ENCODE assay signal across 1 cellular context in the genomic region with DNA sequence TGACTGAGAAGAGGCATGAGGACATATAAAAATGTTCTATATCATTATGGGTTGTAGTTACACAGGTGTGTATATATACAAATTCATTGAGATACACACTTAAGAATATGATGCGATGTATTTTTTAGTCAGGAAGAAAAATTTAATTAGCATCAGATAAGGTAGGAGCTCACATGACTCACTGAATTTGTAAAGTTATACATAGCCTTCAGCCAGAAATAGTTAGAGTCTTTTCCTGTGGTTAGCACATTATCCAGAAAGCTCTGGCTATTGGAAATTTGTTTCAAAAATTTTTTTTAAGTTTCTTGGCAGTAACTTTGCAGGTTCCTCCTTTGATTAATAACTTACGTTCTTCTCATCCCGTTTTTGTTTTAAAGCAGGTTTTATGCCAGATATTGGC.
TF ChIP-seq lines count a peak whose summit lies in the region.

No MANE protein-coding gene starts in this region.

TF ChIP-seq in SK-N-SH treated with all-trans-retinoic acid at 6 μM for 48 hours, 23 proteins besides CTCF, POLR2A, EP300 and RAD21 (continued from another document):
- TF ChIP-seq ZNF565 (CRISPR knock-in tag; conservative IDR thresholded peaks at IDR 0.05; ENCODE audit: low read depth) = no peak
- no peak for TF ChIP-seq TCF4 (CRISPR knock-in tag; IDR thresholded peaks at IDR 0.05; ENCODE audit: borderline replicate concordance)
- no peak for TF ChIP-seq POU6F1 (CRISPR knock-in tag; IDR thresholded peaks at IDR 0.05; ENCODE audit: borderline replicate concordance, low read depth)
- TF ChIP-seq ESRRG (CRISPR knock-in tag; IDR thresholded peaks at IDR 0.05) = no peak
- TF ChIP-seq CREB5 (CRISPR knock-in tag; IDR thresholded peaks at IDR 0.05; ENCODE audit: low read depth) = no peak
- no peak for TF ChIP-seq GLIS3 (CRISPR knock-in tag; IDR thresholded peaks at IDR 0.05)
- no peak for TF ChIP-seq SNAI2 (CRISPR knock-in tag; IDR thresholded peaks at IDR 0.05)
